ENCODE assay signal across 8 cellular contexts in genomic region chr1:100458925-100459814, GRCh38.
A peak's percentile ranks its signal among the peaks of the same experiment; 100 is the strongest.
DNase-seq lines count a peak whose midpoint lies in the region; ATAC-seq and TF ChIP-seq lines count a peak whose summit lies in the region.

No MANE protein-coding gene starts in this region.

- ATAC-seq in GM18873 (IDR thresholded peaks at IDR 0.05; ENCODE audit: low FRiP score, unreplicated experiment): peak; percentile 83
- peak; percentile 69 for ATAC-seq in HG03139 (IDR thresholded peaks at IDR 0.05; ENCODE audit: unreplicated experiment)
- ATAC-seq in activated B cell treated with CpG ODN at 0.5 μM for 24 hours (ENCODE audit: low read depth): peak; percentile 86

- CTCF ChIA-PET in activated B cell treated with CpG ODN at 0.5 μM for 24 hours (lab: Charles Lee): interaction anchor here (0.6 to 4.2 kb wide), 31 partner anchors 9 to 829 kb away, joined by 3 to 17 read pairs (median 5); partner anchors contain the start of genes CDC14A, RTCA and SLC35A3

- no peak overlapping the region for H3K4me3 ChIP-seq in choroid plexus epithelial cell (ENCODE audit: low read depth, low read length)
- H3K4me3 ChIP-seq in lower leg skin (ENCODE audit: low read depth, poor library complexity, severe bottlenecking): no peak overlapping the region

- no peak overlapping the region for H3K27ac Mint-ChIP-seq in activated B cell treated with CpG ODN at 0.5 μM for 24 hours

- no peaks in the 10 kb centered on the region for H3K9me3 Mint-ChIP-seq in activated B cell treated with CpG ODN at 0.5 μM for 24 hours

- POLR2A ChIA-PET in activated B cell treated with CpG ODN at 0.5 μM for 24 hours (lab: Charles Lee): interaction anchor here (1.0 to 1.2 kb wide), 2 partner anchors 106 to 193 kb away, joined by 4 to 6 read pairs; partner anchors contain the start of genes CDC14A and RTCA

- H3K4me1 Mint-ChIP-seq in activated B cell treated with CpG ODN at 0.5 μM for 24 hours: peaks cover 21% of the 10 kb centered on the region

- WGBS in lower leg skin, 2 donors: 26 to 28% methylated on average over 12 of the region's 12 CpGs

- no peak overlapping the region for H3K4me3 Mint-ChIP-seq in activated B cell treated with CpG ODN at 0.5 μM for 24 hours

- peak; percentile 75 for DNase-seq in AG20443 (ENCODE audit: low spot score)
- peak; percentile 59 for DNase-seq in NCI-H2196 treated with DMSO at 0.1 percent for 48 hours (lab: John Stamatoyannopoulos, UW; ENCODE audit: unreplicated experiment)
- peak; percentile 39 for DNase-seq in activated B cell treated with CpG ODN at 0.5 μM for 24 hours
- DNase-seq in choroid plexus epithelial cell (ENCODE audit: low read depth): peak; percentile 92
- DNase-seq in lower leg skin (ENCODE audit: low spot score in 2 of 2): peak; percentile 75 to 92
- peak; percentile 47 to 69 (median 65) for DNase-seq in stimulated activated CD4-positive, alpha-beta T cell treated with anti-CD3 and anti-CD28 coated beads, TNF-alpha, amount 100 ng/mL, for 24 hours (ENCODE audit: low read depth in 3 of 3)

- TF ChIP-seq CTCF in activated B cell treated with CpG ODN at 0.5 μM for 24 hours (IDR thresholded peaks at IDR 0.05) (no peak), choroid plexus epithelial cell (conservative IDR thresholded peaks at IDR 0.05; ENCODE audit: low read depth, low read length) (peak; percentile 93), lower leg skin (IDR thresholded peaks at IDR 0.05) (peak in 1 of 3 donors; percentile 81)

- TF ChIP-seq POLR2A in lower leg skin (IDR thresholded peaks at IDR 0.05): no peak

- no peaks in the 10 kb centered on the region for H3K27me3 Mint-ChIP-seq in activated B cell treated with CpG ODN at 0.5 μM for 24 hours

- intact Hi-C loops in activated B cell treated with CpG ODN at 0.5 μM for 24 hours (cut with micrococcal nuclease): loop anchor here (1.0 to 10.0 kb wide), 9 partner anchors 107 to 1278 kb away; partner anchors contain the start of genes CDC14A and TRMT13
- intact Hi-C loops in lower leg skin (cut with DNase I; ENCODE audit: low total_unique reads): no loop called here

- H3K36me3 Mint-ChIP-seq in activated B cell treated with CpG ODN at 0.5 μM for 24 hours (ENCODE audit: low read depth): peaks cover 17% of the 10 kb centered on the region

Comparison
In these comparisons a context has a peak if more than half of its experiments do, and no peak if none do; other contexts are left out.
1. DNase-seq: peak in every context shown above with its lines; median percentile 92 in choroid plexus epithelial cell; 84 in lower leg skin; 75 in AG20443; 65 in stimulated activated CD4-positive, alpha-beta T cell treated with anti-CD3 and anti-CD28 coated beads, TNF-alpha, amount 100 ng/mL, for 24 hours; 59 in NCI-H2196 treated with DMSO at 0.1 percent for 48 hours; 39 in activated B cell treated with CpG ODN at 0.5 μM for 24 hours.